In genomic region chr5:88425124-88425523, GRCh38 we compare ENCODE assay signal across 8 cellular contexts.
"Had no signal": no experiment of that assay in that cellular context is flagged by ENCODE, and none has a peak within 500 bp of the region (broad histone marks: within the 10 kb centered on the region; RNA-seq: fewer than 3 reads in every experiment).

No MANE protein-coding gene starts in this region.

- H3K4me3 ChIP-seq: GM12878 had no signal

- ATAC-seq: GM12878 had no signal

- DNase-seq: GDM1, GF-D8 had no signal

- FAIRE-seq: G401.6, GM12878, GM12891, GM12892, GM18507, GM19239 had no signal
